32 cellular contexts compared by ENCODE assay signal in genomic region chr7:156510966-156511365, GRCh38.
"Had no signal": no experiment of that assay in that cellular context is flagged by ENCODE, and none has a peak within 500 bp of the region (broad histone marks: within the 10 kb centered on the region; RNA-seq: fewer than 3 reads in every experiment).

No MANE protein-coding gene starts in this region.

- H3K36me3 ChIP-seq: adrenal gland, ascending aorta, brain microvascular endothelial cell, breast epithelium, cardiac muscle cell had no signal

- FAIRE-seq: astrocyte had no signal

- H3K4me1 ChIP-seq: ascending aorta, breast epithelium had no signal

- H3K27ac ChIP-seq: adrenal gland, ascending aorta, body of pancreas, brain microvascular endothelial cell, breast epithelium, cardiac muscle cell had no signal

- ATAC-seq: activated naive CD4-positive, alpha-beta T cell treated with anti-CD3 and anti-CD28 coated beads, Interleukin-2, amount 50 U/mL, for 72 hours; activated naive CD8-positive, alpha-beta T cell treated with anti-CD3 and anti-CD28 coated beads, Interleukin-2, amount 50 U/mL, for 24 hours; activated T-cell treated with anti-CD3 and anti-CD28 coated beads, Interleukin-2, amount 50 U/mL, for 4 hours; activated T-cell treated with anti-CD3 and anti-CD28 coated beads, Interleukin-2, amount 50 U/mL, for 72 hours; activated T-helper 17 cell treated with anti-CD3 and anti-CD28 coated beads, Interleukin-2, amount 50 U/mL, for 72 hours; body of pancreas had no signal

- H3K4me3 ChIP-seq: adrenal gland, ascending aorta, body of pancreas, breast epithelium, cardiac muscle cell had no signal

- H3K27me3 ChIP-seq: adrenal gland, ascending aorta, body of pancreas, brain microvascular endothelial cell, breast epithelium, cardiac muscle cell had no signal

- DNase-seq: activated effector memory CD4-positive, alpha-beta T cell treated with anti-CD3 and anti-CD28 coated beads, Interleukin-2, amount 50 U/mL, for 16 hours; activated effector memory CD4-positive, alpha-beta T cell treated with Interleukin-2 at 50 U/mL for 16 hours; activated gamma-delta T cell; activated gamma-delta T cell treated with Interleukin-2 at 50 U/mL for 16 hours; activated naive CD4-positive, alpha-beta T cell; activated naive CD4-positive, alpha-beta T cell treated with anti-CD3 and anti-CD28 coated beads for 36 hours; activated naive CD4-positive, alpha-beta T cell treated with anti-CD3 and anti-CD28 coated beads, Interleukin-2, amount 10 ng/mL, durations not matched to agents 7 days and 5 days; activated naive CD4-positive, alpha-beta T cell treated with anti-CD3 and anti-CD28 coated beads, Interleukin-2, amount 50 U/mL, for 16 hours; activated naive CD4-positive, alpha-beta T cell treated with Interleukin-2 at 50 U/mL for 16 hours; activated naive CD8-positive, alpha-beta T cell treated with anti-CD3 and anti-CD28 coated beads for 36 hours; activated naive CD8-positive, alpha-beta T cell treated with anti-CD3 and anti-CD28 coated beads, Interleukin-2, amount 10 ng/mL, durations not matched to agents 7 days and 5 days; activated naive CD8-positive, alpha-beta T cell treated with anti-CD3 and anti-CD28 coated beads, Interleukin-2, amount 50 U/mL, for 24 hours; activated T-cell treated with anti-CD3 and anti-CD28 coated beads, Interleukin-2, amount 50 U/mL, for 24 hours; activated T-cell treated with anti-CD3 and anti-CD28 coated beads, Interleukin-2, amount 50 U/mL, for 4 hours; activated T-cell treated with anti-CD3 and anti-CD28 coated beads, Interleukin-2, amount 50 U/mL, for 48 hours; activated T-cell treated with anti-CD3 and anti-CD28 coated beads, Interleukin-2, amount 50 U/mL, for 72 hours; adrenal gland; amniotic stem cell; amygdala; anterior cingulate cortex; aorta; body of pancreas; brain microvascular endothelial cell; caudate nucleus; central memory CD4-positive, alpha-beta T cell; cerebellar nuclear complex had no signal
